1 cellular context compared by ENCODE assay signal in the genomic region with DNA sequence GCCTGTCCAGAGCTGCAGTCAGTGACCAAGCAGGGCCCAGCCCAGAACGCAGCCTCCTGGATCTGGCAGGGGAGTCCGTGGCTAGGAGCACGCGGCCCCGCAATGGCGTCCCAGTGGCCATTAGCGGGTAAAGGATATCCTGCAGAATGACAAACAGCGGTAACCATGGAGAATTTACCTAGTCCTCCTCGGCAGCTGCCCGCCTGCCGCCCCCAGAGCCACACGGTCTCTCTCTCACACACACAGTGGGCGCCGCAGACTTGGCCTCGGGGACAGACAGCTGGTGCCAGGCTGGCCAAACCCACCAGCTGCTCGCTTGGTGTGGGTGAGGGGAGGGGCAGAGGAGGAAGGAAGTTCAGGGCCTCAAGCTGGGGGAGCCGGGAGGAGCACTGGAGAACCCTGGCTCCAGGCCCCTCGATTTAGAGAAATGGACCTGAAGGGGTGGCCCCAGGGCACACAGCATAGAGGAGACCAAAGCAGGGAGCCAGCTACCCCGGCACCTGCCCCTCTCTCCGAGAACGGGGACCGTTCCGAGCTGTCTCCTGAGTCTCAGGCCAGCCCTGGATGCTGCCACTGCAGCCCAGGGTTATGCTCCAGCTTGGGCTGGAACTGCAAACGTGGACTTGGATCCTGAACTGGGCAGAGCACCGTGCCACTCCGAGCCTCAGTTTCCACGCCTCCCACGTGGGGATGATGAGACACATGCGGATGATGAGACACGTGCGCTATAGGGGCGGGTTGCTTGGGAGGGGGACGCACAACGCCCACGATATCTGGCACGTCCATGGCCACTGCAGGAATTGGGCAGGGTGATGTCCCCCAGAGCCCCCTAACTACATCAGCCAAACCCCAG.
TF ChIP-seq lines count a peak whose summit lies in the region.

No MANE protein-coding gene starts in this region.

TF ChIP-seq in K562, 482 proteins besides CTCF, POLR2A, EP300 and RAD21:
- TF ChIP-seq, protein P1, sequence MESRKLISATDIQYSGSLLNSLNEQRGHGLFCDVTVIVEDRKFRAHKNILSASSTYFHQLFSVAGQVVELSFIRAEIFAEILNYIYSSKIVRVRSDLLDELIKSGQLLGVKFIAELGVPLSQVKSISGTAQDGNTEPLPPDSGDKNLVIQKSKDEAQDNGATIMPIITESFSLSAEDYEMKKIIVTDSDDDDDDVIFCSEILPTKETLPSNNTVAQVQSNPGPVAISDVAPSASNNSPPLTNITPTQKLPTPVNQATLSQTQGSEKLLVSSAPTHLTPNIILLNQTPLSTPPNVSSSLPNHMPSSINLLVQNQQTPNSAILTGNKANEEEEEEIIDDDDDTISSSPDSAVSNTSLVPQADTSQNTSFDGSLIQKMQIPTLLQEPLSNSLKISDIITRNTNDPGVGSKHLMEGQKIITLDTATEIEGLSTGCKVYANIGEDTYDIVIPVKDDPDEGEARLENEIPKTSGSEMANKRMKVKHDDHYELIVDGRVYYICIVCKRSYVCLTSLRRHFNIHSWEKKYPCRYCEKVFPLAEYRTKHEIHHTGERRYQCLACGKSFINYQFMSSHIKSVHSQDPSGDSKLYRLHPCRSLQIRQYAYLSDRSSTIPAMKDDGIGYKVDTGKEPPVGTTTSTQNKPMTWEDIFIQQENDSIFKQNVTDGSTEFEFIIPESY (CRISPR knock-in tag; IDR thresholded peaks at IDR 0.05), result peak; percentile 80
- no peak for TF ChIP-seq KAT7 (CRISPR knock-in tag; IDR thresholded peaks at IDR 0.05; ENCODE audit: borderline replicate concordance)
